Comparison of ENCODE assay signal across 21 cellular contexts in the genomic region with DNA sequence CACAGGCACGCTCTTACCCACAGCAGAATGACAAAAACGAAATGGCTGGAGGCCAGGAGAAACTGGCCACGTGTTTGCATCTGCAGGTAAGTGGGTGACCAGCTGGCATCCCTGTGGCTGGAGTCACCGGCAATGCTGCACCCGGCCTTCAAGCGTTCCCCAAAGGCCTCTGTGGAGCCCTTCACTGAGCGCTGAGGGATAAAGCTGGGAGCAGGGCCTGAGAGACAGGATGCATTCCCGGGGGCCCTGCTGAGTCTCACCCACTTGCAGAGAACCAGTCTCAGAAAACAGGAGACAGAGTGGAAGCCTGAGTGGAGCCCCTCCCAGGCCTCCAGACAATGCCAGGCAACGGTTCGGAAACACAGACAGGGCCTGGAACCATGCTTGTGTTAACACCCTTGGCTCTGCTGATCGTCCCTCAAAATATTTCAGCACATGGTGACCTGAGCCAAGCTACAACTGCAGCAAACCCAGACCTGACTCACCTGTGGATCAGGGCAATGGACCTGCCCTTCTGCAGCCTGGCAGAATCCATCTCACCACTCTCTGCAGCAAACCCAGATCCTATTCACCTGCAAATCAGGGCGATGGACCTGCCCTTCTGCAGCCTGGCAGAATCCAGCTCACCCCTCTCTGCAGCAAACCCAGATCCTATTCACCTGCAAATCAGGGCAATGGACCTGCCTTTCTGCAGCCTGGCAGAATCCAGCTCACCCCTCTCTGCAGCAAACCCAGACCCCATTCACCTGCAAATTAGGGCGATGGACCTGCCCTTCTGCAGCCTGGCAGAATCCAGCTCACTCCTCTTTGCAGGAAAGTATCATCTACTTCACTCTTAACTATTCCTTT. TPM values are rescaled to one million over a fixed set of nuclear protein-coding genes. Genes with fewer than 3 reads are reported as not detected.
"Had no signal": no experiment of that assay in that cellular context is flagged by ENCODE, and none has a peak within 500 bp of the region (broad histone marks: within the 10 kb centered on the region; RNA-seq: fewer than 3 reads in every experiment).

No MANE protein-coding gene starts in this region.

- ATAC-seq: SK-N-SH treated with all-trans-retinoic acid at 6 μM for 48 hours had no signal

- H3K9me3 ChIP-seq: SJCRH30 had no signal

- H3K36me3 ChIP-seq: SJCRH30 had no signal

- H3K27ac ChIP-seq: RWPE1, SJCRH30 had no signal

- H3K4me1 ChIP-seq: SJCRH30 had no signal

- DNase-seq: KBM-7, MV-4-11, NCI-H1048, NCI-H1105, NCI-H1417, NCI-H1436 treated with DMSO at 0.1 percent for 48 hours, NCI-H1694, NCI-H187 treated with DMSO at 0.1 percent for 48 hours, NCI-H2029 treated with DMSO at 0.1 percent for 48 hours, NCI-H2171 treated with DMSO at 0.1 percent for 48 hours, NCI-H345, NCI-H446 treated with DMSO at 0.1 percent for 48 hours, NCI-H510A treated with DMSO at 0.1 percent for 48 hours, NCI-H526, NCI-H82, SJCRH30 had no signal

- H3K4me3 ChIP-seq: SJCRH30 had no signal

- H3K27me3 ChIP-seq: SJCRH30 had no signal

RNA-seq across cellular contexts. Expression of gene TBXT, which starts 39.8 kb away (rescaled TPM):
- total RNA-seq: HT-29, LHCN-M2, MCF 10A had no signal
